1 cellular context compared by ENCODE assay signal in genomic region chr12:4449862-4450222, GRCh38.
TF ChIP-seq lines count a peak whose summit lies in the region.

No MANE protein-coding gene starts in this region.

TF ChIP-seq in HepG2, 621 proteins besides CTCF, POLR2A, EP300 and RAD21 (continued from another document):
- TF ChIP-seq, protein P1, sequence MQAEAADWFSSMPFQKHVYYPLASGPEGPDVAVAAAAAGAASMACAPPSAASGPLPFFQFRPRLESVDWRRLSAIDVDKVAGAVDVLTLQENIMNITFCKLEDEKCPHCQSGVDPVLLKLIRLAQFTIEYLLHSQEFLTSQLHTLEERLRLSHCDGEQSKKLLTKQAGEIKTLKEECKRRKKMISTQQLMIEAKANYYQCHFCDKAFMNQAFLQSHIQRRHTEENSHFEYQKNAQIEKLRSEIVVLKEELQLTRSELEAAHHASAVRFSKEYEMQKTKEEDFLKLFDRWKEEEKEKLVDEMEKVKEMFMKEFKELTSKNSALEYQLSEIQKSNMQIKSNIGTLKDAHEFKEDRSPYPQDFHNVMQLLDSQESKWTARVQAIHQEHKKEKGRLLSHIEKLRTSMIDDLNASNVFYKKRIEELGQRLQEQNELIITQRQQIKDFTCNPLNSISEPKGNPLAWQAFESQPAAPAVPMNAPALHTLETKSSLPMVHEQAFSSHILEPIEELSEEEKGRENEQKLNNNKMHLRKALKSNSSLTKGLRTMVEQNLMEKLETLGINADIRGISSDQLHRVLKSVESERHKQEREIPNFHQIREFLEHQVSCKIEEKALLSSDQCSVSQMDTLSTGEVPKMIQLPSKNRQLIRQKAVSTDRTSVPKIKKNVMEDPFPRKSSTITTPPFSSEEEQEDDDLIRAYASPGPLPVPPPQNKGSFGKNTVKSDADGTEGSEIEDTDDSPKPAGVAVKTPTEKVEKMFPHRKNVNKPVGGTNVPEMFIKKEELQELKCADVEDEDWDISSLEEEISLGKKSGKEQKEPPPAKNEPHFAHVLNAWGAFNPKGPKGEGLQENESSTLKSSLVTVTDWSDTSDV (CRISPR knock-in tag; IDR thresholded peaks at IDR 0.05) = no peak
- TF ChIP-seq ZNF614 (CRISPR knock-in tag; IDR thresholded peaks at IDR 0.05; ENCODE audit: borderline replicate concordance) (no peak), ZFP1 (CRISPR knock-in tag; IDR thresholded peaks at IDR 0.05) (no peak), ZNF607 (CRISPR knock-in tag; IDR thresholded peaks at IDR 0.05; ENCODE audit: borderline replicate concordance) (no peak), ZNF710 (CRISPR knock-in tag; IDR thresholded peaks at IDR 0.05; ENCODE audit: borderline replicate concordance) (no peak), PLSCR1 (CRISPR knock-in tag; IDR thresholded peaks at IDR 0.05; ENCODE audit: borderline replicate concordance) (no peak), IRF1 (CRISPR knock-in tag; IDR thresholded peaks at IDR 0.05; ENCODE audit: low read depth) (no peak), HDAC1 (CRISPR knock-in tag; IDR thresholded peaks at IDR 0.05) (no peak), ZNF775 (CRISPR knock-in tag; IDR thresholded peaks at IDR 0.05; ENCODE audit: borderline replicate concordance) (no peak)
- TF ChIP-seq, protein P2, sequence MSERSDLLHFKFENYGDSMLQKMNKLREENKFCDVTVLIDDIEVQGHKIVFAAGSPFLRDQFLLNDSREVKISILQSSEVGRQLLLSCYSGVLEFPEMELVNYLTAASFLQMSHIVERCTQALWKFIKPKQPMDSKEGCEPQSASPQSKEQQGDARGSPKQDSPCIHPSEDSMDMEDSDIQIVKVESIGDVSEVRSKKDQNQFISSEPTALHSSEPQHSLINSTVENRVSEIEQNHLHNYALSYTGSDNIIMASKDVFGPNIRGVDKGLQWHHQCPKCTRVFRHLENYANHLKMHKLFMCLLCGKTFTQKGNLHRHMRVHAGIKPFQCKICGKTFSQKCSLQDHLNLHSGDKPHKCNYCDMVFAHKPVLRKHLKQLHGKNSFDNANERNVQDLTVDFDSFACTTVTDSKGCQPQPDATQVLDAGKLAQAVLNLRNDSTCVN (CRISPR knock-in tag; IDR thresholded peaks at IDR 0.05; ENCODE audit: borderline replicate concordance) = no peak
